Comparison of ENCODE assay signal across 7 cellular contexts in the genomic region with DNA sequence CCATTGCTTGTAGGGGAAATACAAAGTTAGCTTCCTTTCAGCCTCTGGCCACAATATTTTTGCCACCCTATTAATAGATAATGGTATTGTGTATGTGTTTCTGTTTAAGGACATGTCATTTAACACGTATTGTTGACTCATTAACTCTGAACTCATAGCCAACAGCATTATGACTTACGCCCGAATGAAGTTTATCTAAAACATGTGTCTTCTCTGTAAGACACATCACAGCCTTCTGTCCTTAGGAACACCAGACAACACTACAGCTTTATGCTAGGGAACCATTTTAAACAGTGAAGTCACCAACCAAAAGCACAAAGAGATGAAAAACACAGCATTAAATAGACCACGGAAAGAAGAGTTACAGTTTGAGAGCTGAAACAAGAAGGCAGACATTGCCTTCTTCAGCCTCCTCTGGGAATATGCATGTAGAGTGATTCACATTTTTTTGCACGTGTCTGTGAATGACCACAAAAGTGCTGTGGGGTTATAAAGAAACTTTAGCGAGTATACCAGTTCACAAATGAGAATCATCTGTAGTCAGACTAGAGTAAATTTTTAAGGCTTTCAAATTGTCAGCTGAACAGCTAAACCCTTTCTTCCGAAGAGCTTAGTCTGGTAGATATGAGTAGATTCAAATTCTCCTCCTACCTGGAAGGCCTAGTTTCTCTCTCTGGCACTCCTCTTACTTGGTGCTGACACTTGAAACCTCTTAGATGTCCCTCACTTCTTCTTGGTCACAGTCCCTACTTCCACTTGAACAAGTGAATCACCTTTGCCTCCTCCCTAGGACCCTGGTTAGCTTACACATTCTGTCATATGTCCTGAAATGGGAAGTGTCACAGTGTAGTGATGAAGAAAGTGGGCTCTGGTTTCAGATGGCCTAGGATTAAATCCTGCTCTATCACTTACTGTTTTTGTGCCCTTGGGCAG. TPM values are rescaled to one million over a fixed set of nuclear protein-coding genes. Genes with fewer than 3 reads are reported as not detected.
DNase-seq lines count a peak whose midpoint lies in the region; ATAC-seq and TF ChIP-seq lines count a peak whose summit lies in the region.

No MANE protein-coding gene starts in this region.

- H3K36me3 Mint-ChIP-seq in osteocyte (ENCODE audit: unreplicated experiment) = no peaks in the 10 kb centered on the region

- no peak for DNase-seq in osteocyte (ENCODE audit: extremely low spot score, unreplicated experiment)
- no peak for DNase-seq in SKM-1 (lab: John Stamatoyannopoulos, UW; ENCODE audit: unreplicated experiment)
- DNase-seq in left ventricle myocardium inferior = no peak

- no peaks in the 10 kb centered on the region for H4K20me1 ChIP-seq in OCI-LY1 (ENCODE audit: insufficient read depth, low read length)

- peak overlapping the region; percentile 57 for H3K9ac ChIP-seq in OCI-LY1 (ENCODE audit: low read length)

- H3K27me3 Mint-ChIP-seq in osteocyte (ENCODE audit: unreplicated experiment) = no peaks in the 10 kb centered on the region

- no peak overlapping the region for H3K27ac Mint-ChIP-seq in osteocyte (ENCODE audit: unreplicated experiment)

- H3K4me1 Mint-ChIP-seq in osteocyte (ENCODE audit: unreplicated experiment) = no peaks in the 10 kb centered on the region

- no peak overlapping the region for H2AFZ ChIP-seq in OCI-LY1 (ENCODE audit: low read length)

- no peaks in the 10 kb centered on the region for H3K9me3 ChIP-seq in OCI-LY1 (ENCODE audit: low read length)
- no peaks in the 10 kb centered on the region for H3K9me3 ChIP-seq in neutrophil
- H3K9me3 ChIP-seq in left ventricle myocardium inferior (replicated peaks) = no peaks in the 10 kb centered on the region

- H3K9me3 Mint-ChIP-seq in osteocyte (ENCODE audit: unreplicated experiment) = peaks cover 3% of the 10 kb centered on the region

- peaks cover 28% of the 10 kb centered on the region; the same call in 1 of the 2 replicates for H3K79me2 ChIP-seq in OCI-LY1 (ENCODE audit: insufficient read depth, low read length)

- no peaks in the 10 kb centered on the region for H3K9me2 ChIP-seq in OCI-LY1 (ENCODE audit: low read depth, low read length)

- H3K36me3 ChIP-seq in OCI-LY1 (ENCODE audit: insufficient read depth, low read length) (peaks cover 8% of the 10 kb centered on the region; the same call in 1 of the 2 replicates), neutrophil (peaks cover 9% of the 10 kb centered on the region), left ventricle myocardium inferior (no peaks in the 10 kb centered on the region)

- TF ChIP-seq CTCF in OCI-LY1 (IDR thresholded peaks at IDR 0.05; ENCODE audit: low read length) = no peak
- no peak for TF ChIP-seq CTCF in neutrophil (IDR thresholded peaks at IDR 0.05)
- TF ChIP-seq CTCF in osteocyte (IDR thresholded peaks at IDR 0.05) = no peak
- no peak for TF ChIP-seq CTCF in left ventricle myocardium inferior (IDR thresholded peaks at IDR 0.05; ENCODE audit: borderline replicate concordance)

- H3F3A ChIP-seq in OCI-LY1 (ENCODE audit: insufficient read depth, low read length) = no peaks in the 10 kb centered on the region

- peaks cover 86% of the 10 kb centered on the region for H3K4me1 ChIP-seq in OCI-LY1 (ENCODE audit: insufficient read depth, low read length, severe bottlenecking)
- peaks cover 29 to 36% of the 10 kb centered on the region in 2 experiments for H3K4me1 ChIP-seq in neutrophil (ENCODE audit: control insufficient read depth in 1 of 2, insufficient read depth in 1 of 2, low read depth in 1 of 2, low read length in 1 of 2)
- no peaks in the 10 kb centered on the region for H3K4me1 ChIP-seq in left ventricle myocardium inferior

- H3K4me2 ChIP-seq in OCI-LY1 (ENCODE audit: low read length) = peak overlapping the region; percentile 64

- no peak overlapping the region for H3K4me3 Mint-ChIP-seq in osteocyte (ENCODE audit: unreplicated experiment)

- no peaks in the 10 kb centered on the region for H3K27me3 ChIP-seq in OCI-LY1 (ENCODE audit: insufficient read depth, low read length)
- no peaks in the 10 kb centered on the region for H3K27me3 ChIP-seq in neutrophil
- H3K27me3 ChIP-seq in left ventricle myocardium inferior (ENCODE audit: low read depth) = peaks cover 26% of the 10 kb centered on the region

- intact Hi-C loops in left ventricle myocardium inferior (cut with micrococcal nuclease) = no loop called here

- H3K27ac ChIP-seq in OCI-LY1 (ENCODE audit: low read depth, low read length, poor library complexity, severe bottlenecking) = peak overlapping the region; percentile 95
- peak overlapping the region; percentile 63 for H3K27ac ChIP-seq in neutrophil
- H3K27ac ChIP-seq in left ventricle myocardium inferior (replicated peaks) = no peak overlapping the region

- H3K4me3 ChIP-seq in OCI-LY1 (ENCODE audit: low read depth, low read length, poor library complexity, severe bottlenecking) (peak overlapping the region; percentile 27), neutrophil (ENCODE audit: low read depth in 1 of 2, low read length in 1 of 2) (no peak overlapping the region), left ventricle myocardium inferior (no peak overlapping the region)

- ATAC-seq in GM18868 (IDR thresholded peaks at IDR 0.05; ENCODE audit: unreplicated experiment) = peak; percentile 54
- ATAC-seq in HG02642 (IDR thresholded peaks at IDR 0.05; ENCODE audit: poor library complexity, unreplicated experiment) = peak; percentile 63

RNA-seq across cellular contexts. Expression of gene MCTP2, which starts 32.2 kb away (rescaled TPM):
- 0.26 and 0.32 TPM in 2 replicates for total RNA-seq in osteocyte
- 1.0 TPM for total RNA-seq in left ventricle myocardium inferior
